Comparison of ENCODE assay signal across 15 cellular contexts in the genomic region with DNA sequence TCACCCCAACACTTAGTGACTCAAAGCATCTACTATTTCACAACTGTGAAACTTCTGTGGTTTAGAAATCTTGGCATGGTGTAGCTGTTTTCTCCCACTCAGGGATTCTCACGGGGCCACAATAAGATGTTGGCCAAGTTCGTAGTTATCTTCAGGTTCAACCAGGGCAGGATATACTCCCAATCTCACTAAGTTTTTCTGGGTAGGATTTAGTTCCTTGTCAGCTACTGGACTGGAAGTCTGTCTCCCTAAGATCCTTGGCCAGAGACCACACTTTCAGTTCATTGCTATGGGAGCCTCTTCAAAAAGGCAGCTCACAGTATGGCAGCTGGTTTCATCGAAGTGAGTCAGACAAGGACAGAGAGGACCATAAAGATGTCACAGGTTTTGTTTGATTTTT.
DNase-seq lines count a peak whose midpoint lies in the region; ATAC-seq and TF ChIP-seq lines count a peak whose summit lies in the region.
"Had no signal": no experiment of that assay in that cellular context is flagged by ENCODE, and none has a peak within 500 bp of the region (broad histone marks: within the 10 kb centered on the region; RNA-seq: fewer than 3 reads in every experiment).

No MANE protein-coding gene starts in this region.

- H4K20me1 ChIP-seq in KMS-11 (ENCODE audit: insufficient read depth) (no peaks in the 10 kb centered on the region), GM23248 (ENCODE audit: insufficient read depth) (no peaks in the 10 kb centered on the region)

- DNase-seq in astrocyte of the cerebellum (ENCODE audit: low read depth): peak; percentile 24
- DNase-seq in foreskin keratinocyte: peak; percentile 7 to 25
- no peak for DNase-seq in psoas muscle
- DNase-seq in NCI-H446 (lab: John Stamatoyannopoulos, UW): no peak
- no peak for DNase-seq in esophagus squamous epithelium (lab: John Stamatoyannopoulos, UW)
- no peak for DNase-seq in GM23248
- DNase-seq in neuronal stem cell (ENCODE audit: low spot score): no peak
- DNase-seq: activated B cell treated with CpG ODN at 0.5 μM for 24 hours; foreskin fibroblast; NCI-H2081; NCI-H748 treated with DMSO at 0.1 percent for 48 hours; Peyer's patch; stimulated activated naive CD4-positive, alpha-beta T cell treated with Interleukin-2 at 50 U/mL for 16 hours had no signal

- H4K8ac ChIP-seq in neuronal stem cell (ENCODE audit: low read depth, low read length): no peak overlapping the region

- TF ChIP-seq POLR2A in esophagus squamous epithelium (IDR thresholded peaks at IDR 0.05): no peak

- H3K27me3 ChIP-seq in KMS-11 (ENCODE audit: insufficient read depth, low read depth) (no peaks in the 10 kb centered on the region), foreskin keratinocyte (no peaks in the 10 kb centered on the region), psoas muscle (ENCODE audit: insufficient read depth in 3 of 3, low read length in 2 of 3) (no peaks in the 10 kb centered on the region), esophagus squamous epithelium (no peaks in the 10 kb centered on the region), GM23248 (replicated peaks; ENCODE audit: insufficient read depth) (no peaks in the 10 kb centered on the region), neuronal stem cell (ENCODE audit: control insufficient read depth in 3 of 3, insufficient read depth in 3 of 3, low read depth in 1 of 3, low read length in 3 of 3) (no peaks in the 10 kb centered on the region)
- H3K27me3 ChIP-seq: Peyer's patch had no signal

- ATAC-seq in foreskin keratinocyte (peak; percentile 26), psoas muscle (peak in 3 of 4 donors; percentile 40 to 63 (median 53))

- H2AFZ ChIP-seq in KMS-11 (ENCODE audit: low read depth) (peak overlapping the region; percentile 35; the same call in 1 of the 2 replicates), GM23248 (no peak overlapping the region), neuronal stem cell (ENCODE audit: low read length) (no peak overlapping the region)

- H3K9me3 ChIP-seq in psoas muscle (no peaks in the 10 kb centered on the region), esophagus squamous epithelium (peaks cover 0 to 5% (median 0%) of the 10 kb centered on the region in 3 donors), GM23248 (ENCODE audit: low read depth) (peaks cover 4% of the 10 kb centered on the region), neuronal stem cell (replicated peaks in 1 of 2; ENCODE audit: control insufficient read depth in 2 of 2, insufficient read depth in 1 of 2, low read depth in 1 of 2, low read length in 2 of 2) (no peaks in the 10 kb centered on the region)
- H3K9me3 ChIP-seq: HAP-1, Peyer's patch had no signal

- in situ Hi-C loops in astrocyte of the cerebellum (cut with HindIII; ENCODE audit: low sequenced_read_pairs): no loop called here
- in situ Hi-C loops in GM23248 (cut with MboI): no loop called here

- WGBS in psoas muscle, 3 donors: 61 to 73% (median 70%) methylated on average over 3 of the region's 3 CpGs
- WGBS in esophagus squamous epithelium, 2 donors: 64 to 70% methylated on average over 3 of the region's 3 CpGs
- WGBS in GM23248 (ENCODE audit: low coverage in 1 of 2, low lambda C conversion rate in 2 of 2, missing lambda C conversion rate in 2 of 2), 2 experiments: 20 to 25% methylated on average over 3 of the region's 3 CpGs
- no CpG with 5 or more reads among the region's 3 CpGs for WGBS in neuronal stem cell (ENCODE audit: extremely low coverage in 2 of 2, insufficient read length in 2 of 2, insufficient replicate concordance in 1 of 2), 2 donors

- H3K27ac ChIP-seq in KMS-11: peak overlapping the region; percentile 51
- no peak overlapping the region for H3K27ac ChIP-seq in foreskin keratinocyte
- no peak overlapping the region for H3K27ac ChIP-seq in psoas muscle
- no peak overlapping the region for H3K27ac ChIP-seq in esophagus squamous epithelium
- H3K27ac ChIP-seq in GM23248: no peak overlapping the region
- H3K27ac ChIP-seq in neuronal stem cell (replicated peaks; ENCODE audit: low read length): no peak overlapping the region
- H3K27ac ChIP-seq: Peyer's patch had no signal

- no peak overlapping the region for H3K4me3 ChIP-seq in KMS-11 (IDR thresholded peaks at IDR 0.05; ENCODE audit: insufficient read depth, low read depth, low read length)
- no peak overlapping the region for H3K4me3 ChIP-seq in astrocyte of the cerebellum (ENCODE audit: low read depth, low read length)
- H3K4me3 ChIP-seq in psoas muscle: no peak overlapping the region
- H3K4me3 ChIP-seq in esophagus squamous epithelium: no peak overlapping the region
- H3K4me3 ChIP-seq in GM23248: no peak overlapping the region
- H3K4me3 ChIP-seq in neuronal stem cell (ENCODE audit: low read length in 2 of 2): no peak overlapping the region
- H3K4me3 ChIP-seq: HAP-1, Peyer's patch had no signal

- no peak overlapping the region for H3K23ac ChIP-seq in neuronal stem cell (ENCODE audit: low read depth, low read length, poor library complexity)

- H3K36me3 ChIP-seq in KMS-11 (ENCODE audit: insufficient read depth): no peaks in the 10 kb centered on the region
- no peaks in the 10 kb centered on the region for H3K36me3 ChIP-seq in psoas muscle (ENCODE audit: insufficient read depth in 1 of 2, low read depth in 1 of 2)
- no peaks in the 10 kb centered on the region for H3K36me3 ChIP-seq in esophagus squamous epithelium
- no peaks in the 10 kb centered on the region for H3K36me3 ChIP-seq in GM23248 (ENCODE audit: low read depth)
- H3K36me3 ChIP-seq in neuronal stem cell (replicated peaks in 1 of 2; ENCODE audit: control insufficient read depth in 2 of 2, insufficient read depth in 2 of 2, low read length in 2 of 2): no peaks in the 10 kb centered on the region
- H3K36me3 ChIP-seq: HAP-1, Peyer's patch had no signal

- no peak overlapping the region for H2BK5ac ChIP-seq in neuronal stem cell (ENCODE audit: low read length)

- no peak overlapping the region for H3K18ac ChIP-seq in neuronal stem cell (ENCODE audit: low read length)

- no peak overlapping the region for H2BK120ac ChIP-seq in neuronal stem cell (ENCODE audit: low read depth, low read length)

- no peaks in the 10 kb centered on the region for H3K9me2 ChIP-seq in GM23248 (ENCODE audit: insufficient read depth)

- H3K4me1 ChIP-seq in KMS-11 (ENCODE audit: low read depth, poor library complexity, severe bottlenecking) (peaks cover 24% of the 10 kb centered on the region), foreskin keratinocyte (no peaks in the 10 kb centered on the region), psoas muscle (no peaks in the 10 kb centered on the region), esophagus squamous epithelium (no peaks in the 10 kb centered on the region), GM23248 (ENCODE audit: insufficient read depth) (no peaks in the 10 kb centered on the region), neuronal stem cell (ENCODE audit: control insufficient read depth in 2 of 2, insufficient read depth in 1 of 2, low read depth in 1 of 2, low read length in 2 of 2) (peaks cover 0 to 3% of the 10 kb centered on the region in 2 donors)
- H3K4me1 ChIP-seq: HAP-1, Peyer's patch had no signal

- no peak overlapping the region for H3K14ac ChIP-seq in neuronal stem cell (ENCODE audit: low read length)

- no peak overlapping the region for H2BK12ac ChIP-seq in neuronal stem cell (ENCODE audit: low read length)

- H2AK5ac ChIP-seq in neuronal stem cell (ENCODE audit: low read depth, low read length): no peak overlapping the region

- no peaks in the 10 kb centered on the region for H3K79me1 ChIP-seq in neuronal stem cell (ENCODE audit: low read depth, low read length)

- H3K9ac ChIP-seq in KMS-11 (no peak overlapping the region), GM23248 (no peak overlapping the region), neuronal stem cell (ENCODE audit: low read depth, low read length, poor library complexity) (no peak overlapping the region)

- intact Hi-C loops in psoas muscle (cut with DNase I) (no loop called here), esophagus squamous epithelium (cut with DNase I) (no loop called here)

- no peak overlapping the region for H4K91ac ChIP-seq in neuronal stem cell (ENCODE audit: low read depth, low read length, poor library complexity)

- H3F3A ChIP-seq in GM23248 (ENCODE audit: insufficient read depth): no peaks in the 10 kb centered on the region

- H3K79me2 ChIP-seq in KMS-11 (ENCODE audit: insufficient read depth, low read depth) (no peaks in the 10 kb centered on the region), GM23248 (ENCODE audit: insufficient read depth) (no peaks in the 10 kb centered on the region)

- no peak overlapping the region for H2BK15ac ChIP-seq in neuronal stem cell (ENCODE audit: low read length)

- TF ChIP-seq CTCF in KMS-11 (conservative IDR thresholded peaks at IDR 0.05; ENCODE audit: low read depth, low read length) (no peak), astrocyte of the cerebellum (IDR thresholded peaks at IDR 0.05; ENCODE audit: low read depth, low read length, missing control alignments) (no peak), foreskin keratinocyte (conservative IDR thresholded peaks at IDR 0.05) (no peak), psoas muscle (IDR thresholded peaks at IDR 0.05) (no peak), esophagus squamous epithelium (IDR thresholded peaks at IDR 0.05) (no peak)

- no peak overlapping the region for H3K4ac ChIP-seq in neuronal stem cell (ENCODE audit: low read length)

- H3K4me2 ChIP-seq in KMS-11: peak overlapping the region; percentile 58; the same call in 1 of the 2 replicates
- no peak overlapping the region for H3K4me2 ChIP-seq in GM23248 (ENCODE audit: unreplicated experiment)
- H3K4me2 ChIP-seq in neuronal stem cell (ENCODE audit: insufficient read depth, low read length, poor library complexity, severe bottlenecking): no peak overlapping the region

Comparison
In these comparisons a context has a peak if more than half of its experiments do, and no peak if none do; other contexts are left out.
1. DNase-seq: peak in astrocyte of the cerebellum (single experiment) and foreskin keratinocyte (2 of 2); none in psoas muscle (0 of 2), NCI-H446 (0 of 2), esophagus squamous epithelium (single experiment), GM23248 (single experiment) and neuronal stem cell (single experiment).